In genomic region chr18:3620146-3621119, GRCh38 we compare ENCODE assay signal across 14 cellular contexts.
DNase-seq lines count a peak whose midpoint lies in the region; ATAC-seq, FAIRE-seq and TF ChIP-seq lines count a peak whose summit lies in the region.
"Had no signal": no experiment of that assay in that cellular context is flagged by ENCODE, and none has a peak within 500 bp of the region (broad histone marks: within the 10 kb centered on the region; RNA-seq: fewer than 3 reads in every experiment).

No MANE protein-coding gene starts in this region.

- in situ Hi-C loops in G401 (cut with HindIII; ENCODE audit: low sequenced_read_pairs) = no loop called here

- H3K9ac ChIP-seq in neuronal stem cell (ENCODE audit: low read depth, low read length, poor library complexity) = no peak overlapping the region
- H3K9ac ChIP-seq: BLaER1, GM23248 had no signal

- H3K4me2 ChIP-seq in neuronal stem cell (ENCODE audit: insufficient read depth, low read length, poor library complexity, severe bottlenecking) = no peak overlapping the region
- H3K4me2 ChIP-seq: BLaER1 had no signal

- no peak for TF ChIP-seq POLR2A in H54 (IDR thresholded peaks at IDR 0.05; ENCODE audit: low read depth, low read length)

- no peak overlapping the region for H3K27ac ChIP-seq in neuronal stem cell (replicated peaks; ENCODE audit: low read length)
- H3K27ac ChIP-seq: BLaER1 had no signal

- peak; percentile 63 for DNase-seq in G401 (ENCODE audit: low spot score)
- peak; percentile 78 for DNase-seq in HT-29 (ENCODE audit: low spot score)
- peak; percentile 82 for DNase-seq in cerebellar cortex (ENCODE audit: low spot score)
- no peak for DNase-seq in neuronal stem cell (ENCODE audit: low spot score)
- DNase-seq in dermis blood vessel endothelial cell = no peak
- DNase-seq in H54 (ENCODE audit: insufficient read length, low spot score) = no peak
- DNase-seq: GM23248, NCI-H1417, NCI-H1930, NCI-H510A, NCI-H82, SHP77 treated with DMSO at 0.1 percent for 48 hours had no signal

- WGBS in neuronal stem cell (ENCODE audit: extremely low coverage in 2 of 2, insufficient read length in 2 of 2, insufficient replicate concordance in 1 of 2), 2 donors = no CpG with 5 or more reads among the region's 18 CpGs

- ATAC-seq in GM19463 (IDR thresholded peaks at IDR 0.05; ENCODE audit: unreplicated experiment) = no peak

- H3K9me3 ChIP-seq in neuronal stem cell (replicated peaks in 1 of 2; ENCODE audit: control insufficient read depth in 2 of 2, insufficient read depth in 1 of 2, low read depth in 1 of 2, low read length in 2 of 2) = no peaks in the 10 kb centered on the region
- H3K9me3 ChIP-seq: BLaER1 had no signal

- no peaks in the 10 kb centered on the region for H3K36me3 ChIP-seq in neuronal stem cell (replicated peaks in 1 of 2; ENCODE audit: control insufficient read depth in 2 of 2, insufficient read depth in 2 of 2, low read length in 2 of 2)
- H3K36me3 ChIP-seq: BLaER1 had no signal

- H2AK5ac ChIP-seq in neuronal stem cell (ENCODE audit: low read depth, low read length) = no peak overlapping the region

- no peak overlapping the region for H4K91ac ChIP-seq in neuronal stem cell (ENCODE audit: low read depth, low read length, poor library complexity)

- H2BK120ac ChIP-seq in neuronal stem cell (ENCODE audit: low read depth, low read length) = no peak overlapping the region

- no peak overlapping the region for H2AFZ ChIP-seq in neuronal stem cell (ENCODE audit: low read length)
- H2AFZ ChIP-seq: GM23248 had no signal

- H3K18ac ChIP-seq in neuronal stem cell (ENCODE audit: low read length) = peak overlapping the region; percentile 15

- H3K23ac ChIP-seq in neuronal stem cell (ENCODE audit: low read depth, low read length, poor library complexity) = no peak overlapping the region

- H2BK15ac ChIP-seq in neuronal stem cell (ENCODE audit: low read length) = no peak overlapping the region

- no peaks in the 10 kb centered on the region for H3K79me1 ChIP-seq in neuronal stem cell (ENCODE audit: low read depth, low read length)

- no peak overlapping the region for H3K14ac ChIP-seq in neuronal stem cell (ENCODE audit: low read length)

- no peak overlapping the region for H4K8ac ChIP-seq in neuronal stem cell (ENCODE audit: low read depth, low read length)

- no peak overlapping the region for H2BK5ac ChIP-seq in neuronal stem cell (ENCODE audit: low read length)

- H3K4me3 ChIP-seq in neuronal stem cell (ENCODE audit: low read length in 2 of 2) = no peak overlapping the region
- H3K4me3 ChIP-seq: BLaER1, GM23248 had no signal

- H3K4me1 ChIP-seq in neuronal stem cell (ENCODE audit: control insufficient read depth in 2 of 2, insufficient read depth in 1 of 2, low read depth in 1 of 2, low read length in 2 of 2) = peaks cover 21 to 28% of the 10 kb centered on the region in 2 donors

- FAIRE-seq in H54 (lab: Jason Lieb, UNC) = no peak

- H3K4ac ChIP-seq in neuronal stem cell (ENCODE audit: low read length) = no peak overlapping the region

- H2BK12ac ChIP-seq in neuronal stem cell (ENCODE audit: low read length) = no peak overlapping the region

- H3K27me3 ChIP-seq in neuronal stem cell (ENCODE audit: control insufficient read depth in 3 of 3, insufficient read depth in 3 of 3, low read depth in 1 of 3, low read length in 3 of 3) = no peaks in the 10 kb centered on the region
- H3K27me3 ChIP-seq: BLaER1 had no signal

Comparison
In these comparisons a context has a peak if more than half of its experiments do, and no peak if none do; other contexts are left out.
1. DNase-seq: peak in G401 (single experiment), HT-29 (single experiment) and cerebellar cortex (single experiment); none in neuronal stem cell (single experiment), dermis blood vessel endothelial cell (single experiment) and H54 (single experiment).